In the genomic region with DNA sequence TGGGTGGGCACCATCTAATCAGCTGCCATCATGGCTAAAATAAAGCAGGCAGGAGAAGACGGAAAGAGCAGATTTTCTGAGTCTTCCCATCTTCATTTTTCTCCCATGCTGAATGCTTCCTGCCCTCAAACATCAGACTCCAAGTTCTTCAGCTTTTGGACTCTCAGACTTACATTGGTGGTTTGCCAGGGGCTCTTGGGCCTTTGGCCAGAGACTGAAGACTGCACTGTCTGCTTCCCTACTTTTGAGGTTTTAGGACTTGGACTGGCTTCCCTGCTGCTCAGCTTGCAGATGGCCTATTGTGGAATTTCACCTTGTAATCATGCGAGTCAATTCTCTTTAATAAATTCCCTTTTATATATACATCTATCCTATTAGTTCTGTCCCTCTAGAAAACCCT, we compare ENCODE assay signal across 31 cellular contexts. TPM values are rescaled to one million over a fixed set of nuclear protein-coding genes. Genes with fewer than 3 reads are reported as not detected.
"Had no signal": no experiment of that assay in that cellular context is flagged by ENCODE, and none has a peak within 500 bp of the region (broad histone marks: within the 10 kb centered on the region; RNA-seq: fewer than 3 reads in every experiment).

No MANE protein-coding gene starts in this region.

- H3K4me3 ChIP-seq: colonic mucosa, dorsolateral prefrontal cortex, gastrocnemius medialis, transverse colon, uterus had no signal

- H3K27me3 ChIP-seq: colonic mucosa, dorsolateral prefrontal cortex, gastrocnemius medialis, transverse colon, uterus had no signal

- H3K36me3 ChIP-seq: brain microvascular endothelial cell, colonic mucosa, gastrocnemius medialis, transverse colon, uterus had no signal

- DNase-seq: activated B cell treated with CpG ODN at 0.5 μM for 24 hours; activated CD4-positive, alpha-beta T cell treated with anti-CD3 and anti-CD28 coated beads for 36 hours; activated CD4-positive, alpha-beta T cell treated with anti-CD3 and anti-CD28 coated beads, Interleukin-2, amount 50 U/mL, for 4 hours; activated CD8-positive, alpha-beta memory T cell treated with anti-CD3 and anti-CD28 coated beads for 24 hours; activated CD8-positive, alpha-beta memory T cell treated with anti-CD3 and anti-CD28 coated beads, Interleukin-2, amount 50 U/mL, for 4 hours; activated T-cell treated with anti-CD3 and anti-CD28 coated beads, Interleukin-2, amount 50 U/mL, for 24 hours; aorta; brain microvascular endothelial cell; central memory CD4-positive, alpha-beta T cell; colonic mucosa; effector memory CD8-positive, alpha-beta T cell; gastrocnemius medialis; islet precursor cell; mammary epithelial cell; occipital lobe; stimulated activated CD4-positive, alpha-beta T cell treated with anti-CD3 and anti-CD28 coated beads, Interleukin-12 subunit alpha, Interleukin-12 subunit beta, amount 100 ng/mL, for 4 hours; stimulated activated CD4-positive, alpha-beta T cell treated with anti-CD3 and anti-CD28 coated beads, Interleukin-4, amount 100 ng/mL, for 4 hours; SW 1271; T-helper 17 cell; transverse colon had no signal

- H3K4me1 Mint-ChIP-seq: activated B cell treated with CpG ODN at 0.5 μM for 24 hours; activated CD4-positive, alpha-beta T cell treated with anti-CD3 and anti-CD28 coated beads for 36 hours; activated T-helper 17 cell treated with anti-CD3 and anti-CD28 coated beads, Interleukin-2, amount 50 U/mL, for 72 hours; neural crest cell; T-helper 17 cell had no signal

- H3K27ac Mint-ChIP-seq: activated B cell treated with CpG ODN at 0.5 μM for 24 hours; activated CD4-positive, alpha-beta T cell treated with anti-CD3 and anti-CD28 coated beads for 36 hours; activated T-cell treated with anti-CD3 and anti-CD28 coated beads, Interleukin-2, amount 50 U/mL, for 24 hours; activated T-helper 17 cell treated with anti-CD3 and anti-CD28 coated beads, Interleukin-2, amount 50 U/mL, for 72 hours; effector memory CD8-positive, alpha-beta T cell; stimulated activated naive CD8-positive, alpha-beta T cell treated with anti-CD3 and anti-CD28 coated beads, Interleukin-15, Interleukin-2, amounts not matched to agents 100 ng/mL and 50 ng/mL, for 24 hours; T-helper 17 cell had no signal

- H3K4me1 ChIP-seq: colonic mucosa, transverse colon had no signal

- H3K9me3 Mint-ChIP-seq: activated B cell treated with CpG ODN at 0.5 μM for 24 hours; activated T-cell treated with anti-CD3 and anti-CD28 coated beads, Interleukin-2, amount 50 U/mL, for 24 hours; activated T-helper 17 cell treated with anti-CD3 and anti-CD28 coated beads, Interleukin-2, amount 50 U/mL, for 72 hours; effector memory CD8-positive, alpha-beta T cell; stimulated activated naive CD8-positive, alpha-beta T cell treated with anti-CD3 and anti-CD28 coated beads, Interleukin-15, Interleukin-2, amounts not matched to agents 100 ng/mL and 50 ng/mL, for 24 hours had no signal

- H3K27me3 Mint-ChIP-seq: activated T-cell treated with anti-CD3 and anti-CD28 coated beads, Interleukin-2, amount 50 U/mL, for 24 hours; activated T-helper 17 cell treated with anti-CD3 and anti-CD28 coated beads, Interleukin-2, amount 50 U/mL, for 72 hours; stimulated activated naive CD8-positive, alpha-beta T cell treated with anti-CD3 and anti-CD28 coated beads, Interleukin-15, Interleukin-2, amounts not matched to agents 100 ng/mL and 50 ng/mL, for 24 hours; T-helper 17 cell had no signal

- ATAC-seq: activated CD4-positive, alpha-beta T cell treated with anti-CD3 and anti-CD28 coated beads for 36 hours; activated naive CD4-positive, alpha-beta T cell treated with anti-CD3 and anti-CD28 coated beads, Interleukin-2, amount 50 U/mL, for 72 hours; activated T-helper 17 cell treated with anti-CD3 and anti-CD28 coated beads, Interleukin-2, amount 50 U/mL, for 72 hours; effector memory CD8-positive, alpha-beta T cell; esophagus mucosa; gastrocnemius medialis; left lobe of liver; T-helper 17 cell had no signal

- H3K9me3 ChIP-seq: colonic mucosa, gastrocnemius medialis, transverse colon, uterus had no signal

- H3K27ac ChIP-seq: brain microvascular endothelial cell, colonic mucosa, dorsolateral prefrontal cortex, gastrocnemius medialis, transverse colon, uterus had no signal

- H3K4me3 Mint-ChIP-seq: activated B cell treated with CpG ODN at 0.5 μM for 24 hours; activated CD4-positive, alpha-beta T cell treated with anti-CD3 and anti-CD28 coated beads for 36 hours; activated T-cell treated with anti-CD3 and anti-CD28 coated beads, Interleukin-2, amount 50 U/mL, for 24 hours; activated T-helper 17 cell treated with anti-CD3 and anti-CD28 coated beads, Interleukin-2, amount 50 U/mL, for 72 hours; effector memory CD8-positive, alpha-beta T cell; neural crest cell; stimulated activated naive CD8-positive, alpha-beta T cell treated with anti-CD3 and anti-CD28 coated beads, Interleukin-15, Interleukin-2, amounts not matched to agents 100 ng/mL and 50 ng/mL, for 24 hours; T-helper 17 cell had no signal

RNA-seq across cellular contexts. Expression of a gene that starts 36.6 kb away (rescaled TPM):
- total RNA-seq: activated B cell treated with CpG ODN at 0.5 μM for 24 hours; activated CD4-positive, alpha-beta T cell treated with anti-CD3 and anti-CD28 coated beads for 36 hours; activated naive CD4-positive, alpha-beta T cell treated with anti-CD3 and anti-CD28 coated beads, Interleukin-2, amount 50 U/mL, for 72 hours; activated T-helper 17 cell treated with anti-CD3 and anti-CD28 coated beads, Interleukin-2, amount 50 U/mL, for 72 hours; aorta; endothelial cell of umbilical vein; esophagus mucosa; left lobe of liver; mammary epithelial cell; mononuclear cell; neural crest cell; renal cortical epithelial cell; T-helper 17 cell had no signal
- polyA plus RNA-seq: endothelial cell of umbilical vein, mammary epithelial cell had no signal
